In genomic region chr2:240393831-240394410, GRCh38 we compare ENCODE assay signal across 17 cellular contexts. TPM values are rescaled to one million over a fixed set of nuclear protein-coding genes. Genes with fewer than 3 reads are reported as not detected.
DNase-seq lines count a peak whose midpoint lies in the region; ATAC-seq and TF ChIP-seq lines count a peak whose summit lies in the region.
"Had no signal": no experiment of that assay in that cellular context is flagged by ENCODE, and none has a peak within 500 bp of the region (broad histone marks: within the 10 kb centered on the region; RNA-seq: fewer than 3 reads in every experiment).

No MANE protein-coding gene starts in this region.

- H3K4me1 ChIP-seq in RWPE2 (ENCODE audit: insufficient read depth, poor library complexity, severe bottlenecking): no peaks in the 10 kb centered on the region
- H3K4me1 ChIP-seq: gastroesophageal sphincter had no signal

- H3K27me3 ChIP-seq in RWPE2 (ENCODE audit: insufficient read depth, poor library complexity, severe bottlenecking): no peaks in the 10 kb centered on the region
- H3K27me3 ChIP-seq: gastroesophageal sphincter had no signal

- H3K27me3 Mint-ChIP-seq in activated CD4-positive, alpha-beta T cell treated with anti-CD3 and anti-CD28 coated beads for 36 hours: no peaks in the 10 kb centered on the region
- no peaks in the 10 kb centered on the region for H3K27me3 Mint-ChIP-seq in activated CD4-positive, alpha-beta T cell treated with anti-CD3 and anti-CD28 coated beads, Interleukin-2, amount 10 ng/mL, durations not matched to agents 7 days and 5 days
- H3K27me3 Mint-ChIP-seq in osteocyte (ENCODE audit: unreplicated experiment): no peaks in the 10 kb centered on the region
- H3K27me3 Mint-ChIP-seq: stimulated activated naive CD8-positive, alpha-beta T cell treated with anti-CD3 and anti-CD28 coated beads, Interleukin-15, amount 100 ng/mL, for 72 hours had no signal

- intact Hi-C loops in activated CD4-positive, alpha-beta T cell treated with anti-CD3 and anti-CD28 coated beads for 36 hours (cut with DNase I, micrococcal nuclease): no loop called here

- H3K36me3 Mint-ChIP-seq in activated CD4-positive, alpha-beta T cell treated with anti-CD3 and anti-CD28 coated beads for 36 hours (ENCODE audit: low read depth): no peaks in the 10 kb centered on the region
- no peaks in the 10 kb centered on the region for H3K36me3 Mint-ChIP-seq in activated CD4-positive, alpha-beta T cell treated with anti-CD3 and anti-CD28 coated beads, Interleukin-2, amount 10 ng/mL, durations not matched to agents 7 days and 5 days (ENCODE audit: low read depth)
- H3K36me3 Mint-ChIP-seq in osteocyte (ENCODE audit: unreplicated experiment): no peaks in the 10 kb centered on the region

- CTCF ChIA-PET in activated CD4-positive, alpha-beta T cell treated with anti-CD3 and anti-CD28 coated beads for 36 hours (lab: Charles Lee): interaction anchor here (0.7 kb wide), 1 partner anchor 37 kb away, joined by 3 read pairs; no protein-coding TSS in a partner anchor
- CTCF ChIA-PET in activated CD4-positive, alpha-beta T cell treated with anti-CD3 and anti-CD28 coated beads, Interleukin-2, amount 10 ng/mL, durations not matched to agents 7 days and 5 days (lab: Charles Lee): no interaction called here

- no peak overlapping the region for H3K4me3 ChIP-seq in RWPE2 (ENCODE audit: severe bottlenecking)
- no peak overlapping the region for H3K4me3 ChIP-seq in fibroblast of mammary gland (ENCODE audit: control insufficient read depth, low read depth, low read length)
- H3K4me3 ChIP-seq: gastroesophageal sphincter had no signal

- no peak overlapping the region for H3K4me3 Mint-ChIP-seq in activated CD4-positive, alpha-beta T cell treated with anti-CD3 and anti-CD28 coated beads for 36 hours
- H3K4me3 Mint-ChIP-seq in activated CD4-positive, alpha-beta T cell treated with anti-CD3 and anti-CD28 coated beads, Interleukin-2, amount 10 ng/mL, durations not matched to agents 7 days and 5 days: no peak overlapping the region
- H3K4me3 Mint-ChIP-seq in osteocyte (ENCODE audit: unreplicated experiment): no peak overlapping the region
- H3K4me3 Mint-ChIP-seq: nephron progenitor cell; stimulated activated naive CD8-positive, alpha-beta T cell treated with anti-CD3 and anti-CD28 coated beads, Interleukin-15, amount 100 ng/mL, for 72 hours had no signal

- H3K4me1 Mint-ChIP-seq in activated CD4-positive, alpha-beta T cell treated with anti-CD3 and anti-CD28 coated beads for 36 hours: peaks cover 9% of the 10 kb centered on the region
- peaks cover 21% of the 10 kb centered on the region for H3K4me1 Mint-ChIP-seq in activated CD4-positive, alpha-beta T cell treated with anti-CD3 and anti-CD28 coated beads, Interleukin-2, amount 10 ng/mL, durations not matched to agents 7 days and 5 days
- H3K4me1 Mint-ChIP-seq in osteocyte (ENCODE audit: unreplicated experiment): peaks cover 45% of the 10 kb centered on the region

- H3K27ac ChIP-seq in RWPE2 (ENCODE audit: poor library complexity, severe bottlenecking): no peak overlapping the region
- H3K27ac ChIP-seq: gastroesophageal sphincter had no signal

- no peaks in the 10 kb centered on the region for H3K9me3 Mint-ChIP-seq in activated CD4-positive, alpha-beta T cell treated with anti-CD3 and anti-CD28 coated beads for 36 hours (ENCODE audit: low read depth)
- H3K9me3 Mint-ChIP-seq in activated CD4-positive, alpha-beta T cell treated with anti-CD3 and anti-CD28 coated beads, Interleukin-2, amount 10 ng/mL, durations not matched to agents 7 days and 5 days: no peaks in the 10 kb centered on the region
- no peaks in the 10 kb centered on the region for H3K9me3 Mint-ChIP-seq in osteocyte (ENCODE audit: unreplicated experiment)
- H3K9me3 Mint-ChIP-seq: nephron progenitor cell; stimulated activated naive CD8-positive, alpha-beta T cell treated with anti-CD3 and anti-CD28 coated beads, Interleukin-15, amount 100 ng/mL, for 72 hours had no signal

- no peak for ATAC-seq in activated CD4-positive, alpha-beta T cell treated with anti-CD3 and anti-CD28 coated beads for 36 hours
- ATAC-seq in RWPE2 (ENCODE audit: low read depth) (no peak), HG03469 (IDR thresholded peaks at IDR 0.05; ENCODE audit: unreplicated experiment) (no peak)
- ATAC-seq: gastroesophageal sphincter; stimulated activated naive CD8-positive, alpha-beta T cell treated with anti-CD3 and anti-CD28 coated beads, Interleukin-15, amount 100 ng/mL, for 72 hours had no signal

- TF ChIP-seq CTCF in RWPE2 (IDR thresholded peaks at IDR 0.05; ENCODE audit: poor library complexity, severe bottlenecking) (no peak), fibroblast of mammary gland (conservative IDR thresholded peaks at IDR 0.05; ENCODE audit: control insufficient read depth, insufficient read depth, low read depth, low read length) (no peak), osteocyte (IDR thresholded peaks at IDR 0.05) (no peak)

- POLR2A ChIA-PET in activated CD4-positive, alpha-beta T cell treated with anti-CD3 and anti-CD28 coated beads for 36 hours (lab: Charles Lee): no interaction called here
- POLR2A ChIA-PET in activated CD4-positive, alpha-beta T cell treated with anti-CD3 and anti-CD28 coated beads, Interleukin-2, amount 10 ng/mL, durations not matched to agents 7 days and 5 days (lab: Charles Lee): no interaction called here

- no peak overlapping the region for H3K27ac Mint-ChIP-seq in activated CD4-positive, alpha-beta T cell treated with anti-CD3 and anti-CD28 coated beads for 36 hours
- no peak overlapping the region for H3K27ac Mint-ChIP-seq in activated CD4-positive, alpha-beta T cell treated with anti-CD3 and anti-CD28 coated beads, Interleukin-2, amount 10 ng/mL, durations not matched to agents 7 days and 5 days
- peak overlapping the region; percentile 34 for H3K27ac Mint-ChIP-seq in osteocyte (ENCODE audit: unreplicated experiment)
- H3K27ac Mint-ChIP-seq: nephron progenitor cell; stimulated activated naive CD8-positive, alpha-beta T cell treated with anti-CD3 and anti-CD28 coated beads, Interleukin-15, amount 100 ng/mL, for 72 hours had no signal

- H3K9me3 ChIP-seq in RWPE2 (ENCODE audit: severe bottlenecking): no peaks in the 10 kb centered on the region
- H3K9me3 ChIP-seq: gastroesophageal sphincter had no signal

- peak; percentile 0 for DNase-seq in activated CD4-positive, alpha-beta T cell treated with anti-CD3 and anti-CD28 coated beads for 36 hours
- DNase-seq in activated CD4-positive, alpha-beta T cell treated with anti-CD3 and anti-CD28 coated beads, Interleukin-2, amount 10 ng/mL, durations not matched to agents 7 days and 5 days: no peak
- DNase-seq in RWPE2 (ENCODE audit: low spot score): peak; percentile 51
- DNase-seq in fibroblast of mammary gland (ENCODE audit: low read depth): peak; percentile 60
- DNase-seq in osteocyte (ENCODE audit: extremely low spot score, unreplicated experiment): peak; percentile 70
- no peak for DNase-seq in NCI-H2107 (lab: John Stamatoyannopoulos, UW)
- DNase-seq in OCI-M1 (lab: John Stamatoyannopoulos, UW): no peak
- DNase-seq: 8988T; activated CD4-positive, alpha-beta T cell treated with anti-CD3 and anti-CD28 coated beads for 4 hours; KBM-7; mammary epithelial cell; NCI-H2081; NCI-H524 treated with DMSO at 0.1 percent for 48 hours; stimulated activated naive CD8-positive, alpha-beta T cell treated with anti-CD3 and anti-CD28 coated beads, Interleukin-15, amount 100 ng/mL, for 72 hours had no signal

- H3K36me3 ChIP-seq in RWPE2 (ENCODE audit: low read depth): no peaks in the 10 kb centered on the region
- H3K36me3 ChIP-seq: gastroesophageal sphincter had no signal

RNA-seq across cellular contexts. Expression of gene GPC1, which starts 41.5 kb away (rescaled TPM):
- total RNA-seq in activated CD4-positive, alpha-beta T cell treated with anti-CD3 and anti-CD28 coated beads for 36 hours: 1 to 10 TPM; 1.7 to 2.0 TPM
- 1 to 10 TPM; 7.3 to 7.5 TPM for total RNA-seq in activated CD4-positive, alpha-beta T cell treated with anti-CD3 and anti-CD28 coated beads, Interleukin-2, amount 10 ng/mL, durations not matched to agents 7 days and 5 days
- 148 and 149 TPM in 2 replicates for total RNA-seq in osteocyte

Comparison
In these comparisons a context has a peak if more than half of its experiments do, and no peak if none do; other contexts are left out.
1. DNase-seq: peak in activated CD4-positive, alpha-beta T cell treated with anti-CD3 and anti-CD28 coated beads for 36 hours (single experiment), RWPE2 (single experiment), fibroblast of mammary gland (single experiment) and osteocyte (single experiment); none in activated CD4-positive, alpha-beta T cell treated with anti-CD3 and anti-CD28 coated beads, Interleukin-2, amount 10 ng/mL, durations not matched to agents 7 days and 5 days (single experiment), NCI-H2107 (single experiment) and OCI-M1 (single experiment).
2. RNA of gene GPC1, which starts 41.5 kb away (total RNA-seq): 148 to 149 TPM in osteocyte; 7.3 to 7.5 TPM in activated CD4-positive, alpha-beta T cell treated with anti-CD3 and anti-CD28 coated beads, Interleukin-2, amount 10 ng/mL, durations not matched to agents 7 days and 5 days and 1.7 to 2.0 TPM in activated CD4-positive, alpha-beta T cell treated with anti-CD3 and anti-CD28 coated beads for 36 hours; every median in the first group is over 10 times any median in the second.